Comparison of ENCODE assay signal across 12 cellular contexts in genomic region chr6:5303711-5304110, GRCh38. TPM values are rescaled to one million over a fixed set of nuclear protein-coding genes. Genes with fewer than 3 reads are reported as not detected.
DNase-seq lines count a peak whose midpoint lies in the region; ATAC-seq and TF ChIP-seq lines count a peak whose summit lies in the region.
"Had no signal": no experiment of that assay in that cellular context is flagged by ENCODE, and none has a peak within 500 bp of the region (broad histone marks: within the 10 kb centered on the region; RNA-seq: fewer than 3 reads in every experiment).

No MANE protein-coding gene starts in this region.

- H3K27me3 ChIP-seq in OCI-LY1 (ENCODE audit: insufficient read depth, low read length), result no peaks in the 10 kb centered on the region
- H3K27me3 ChIP-seq: upper lobe of left lung had no signal

- H3K4me1 ChIP-seq in OCI-LY1 (ENCODE audit: insufficient read depth, low read length, severe bottlenecking), result peaks cover 18% of the 10 kb centered on the region

- H4K20me1 ChIP-seq in OCI-LY1 (ENCODE audit: insufficient read depth, low read length), result no peaks in the 10 kb centered on the region

- no peaks in the 10 kb centered on the region for H3K9me2 ChIP-seq in OCI-LY1 (ENCODE audit: low read depth, low read length)

- H3K9me3 ChIP-seq in OCI-LY1 (ENCODE audit: low read length), result no peaks in the 10 kb centered on the region
- H3K9me3 ChIP-seq: lower lobe of right lung, upper lobe of left lung had no signal

- no peaks in the 10 kb centered on the region; the same call in 1 of the 2 replicates for H3K36me3 ChIP-seq in OCI-LY1 (ENCODE audit: insufficient read depth, low read length)
- H3K36me3 ChIP-seq: lower lobe of right lung had no signal

- no peak for ATAC-seq in HG02571 (IDR thresholded peaks at IDR 0.05; ENCODE audit: unreplicated experiment)
- no peak for ATAC-seq in Right ventricle myocardium inferior

- H3F3A ChIP-seq in OCI-LY1 (ENCODE audit: insufficient read depth, low read length), result no peaks in the 10 kb centered on the region

- peak; percentile 89 for DNase-seq in G401 (ENCODE audit: low spot score)
- DNase-seq in cerebellum (ENCODE audit: low spot score), result peak; percentile 78
- DNase-seq in retina, result peak; percentile 22
- DNase-seq in Right ventricle myocardium inferior (ENCODE audit: missing footprints), result no peak
- no peak for DNase-seq in mucosa of gallbladder (ENCODE audit: low spot score)
- DNase-seq: EL, NCI-H1417 treated with DMSO at 0.1 percent for 48 hours had no signal

- no peak overlapping the region for H3K27ac ChIP-seq in OCI-LY1 (ENCODE audit: low read depth, low read length, poor library complexity, severe bottlenecking)
- H3K27ac ChIP-seq: lower lobe of right lung, parathyroid adenoma, upper lobe of left lung had no signal

- no peak overlapping the region for H3K9ac ChIP-seq in OCI-LY1 (ENCODE audit: low read length)
- H3K9ac ChIP-seq: parathyroid adenoma had no signal

- no peaks in the 10 kb centered on the region for H3K79me2 ChIP-seq in OCI-LY1 (ENCODE audit: insufficient read depth, low read length)

- intact Hi-C loops in Right ventricle myocardium inferior (cut with DNase I), result loop anchor here (1.0 to 5.0 kb wide), 3 partner anchors 89 to 246 kb away; no protein-coding TSS in a partner anchor

- H3K4me3 ChIP-seq in OCI-LY1 (ENCODE audit: low read depth, low read length, poor library complexity, severe bottlenecking), result no peak overlapping the region
- H3K4me3 ChIP-seq: lower lobe of right lung, upper lobe of left lung had no signal

- peak overlapping the region; percentile 8; the same call in 1 of the 2 replicates for H3K4me2 ChIP-seq in OCI-LY1 (ENCODE audit: low read length)

- TF ChIP-seq CTCF in OCI-LY1 (IDR thresholded peaks at IDR 0.05; ENCODE audit: low read length), result no peak

- no peak overlapping the region for H2AFZ ChIP-seq in OCI-LY1 (ENCODE audit: low read length)
- H2AFZ ChIP-seq: parathyroid adenoma had no signal

- in situ Hi-C loops in G401 (cut with HindIII; ENCODE audit: low sequenced_read_pairs), result no loop called here

RNA-seq across cellular contexts. Expression of gene FARS2, which starts 42.4 kb away (rescaled TPM):
- 17.7 and 23.8 TPM in 2 replicates for total RNA-seq in G401 (2014; rRNA removed; shearing (Covaris generic))
- 29.2 TPM for total RNA-seq in cerebellum
- 20.5 TPM for total RNA-seq in Right ventricle myocardium inferior
- 15.7 TPM for total RNA-seq in mucosa of gallbladder

RNA-seq across cellular contexts. Expression of gene LYRM4, which starts 43.0 kb away (rescaled TPM):
- 39.1 and 55.9 TPM in 2 replicates for total RNA-seq in G401 (2014; rRNA removed; shearing (Covaris generic))
- total RNA-seq in cerebellum, result 16.2 TPM
- total RNA-seq in Right ventricle myocardium inferior, result 23.3 TPM
- 21.6 TPM for total RNA-seq in mucosa of gallbladder

Comparison
In these comparisons a context has a peak if more than half of its experiments do, and no peak if none do; other contexts are left out.
1. DNase-seq: peak in G401 (single experiment), cerebellum (single experiment) and retina (single experiment); none in Right ventricle myocardium inferior (single experiment) and mucosa of gallbladder (single experiment).